Comparison of ENCODE assay signal across 8 cellular contexts in genomic region chr2:149715005-149715592, GRCh38.
DNase-seq lines count a peak whose midpoint lies in the region; ATAC-seq and TF ChIP-seq lines count a peak whose summit lies in the region.

No MANE protein-coding gene starts in this region.

- H3K23ac ChIP-seq in trophoblast cell (ENCODE audit: low read length): no peak overlapping the region

- no peak overlapping the region for H4K12ac ChIP-seq in trophoblast cell (ENCODE audit: low read depth, low read length)

- peaks cover 1% of the 10 kb centered on the region for H3K79me1 ChIP-seq in trophoblast cell (ENCODE audit: low read length)

- H3K9me3 ChIP-seq in trophoblast cell (ENCODE audit: insufficient read depth, low read depth, low read length): no peaks in the 10 kb centered on the region

- H3K79me2 ChIP-seq in trophoblast cell (ENCODE audit: control insufficient read depth, insufficient read depth, low read length, poor library complexity): no peaks in the 10 kb centered on the region

- no peak overlapping the region for H2BK5ac ChIP-seq in trophoblast cell (ENCODE audit: low read depth, low read length, poor library complexity)

- H3K27ac ChIP-seq in C4-2B: no peak overlapping the region
- H3K27ac ChIP-seq in trophoblast cell (ENCODE audit: low read depth, low read length): no peak overlapping the region

- no CpG with 5 or more reads among the region's 3 CpGs for WGBS in trophoblast cell (ENCODE audit: extremely low coverage, insufficient coverage, insufficient read length)

- DNase-seq in LoVo (ENCODE audit: low spot score) (peak; percentile 28), cerebellar cortex (ENCODE audit: low spot score) (peak; percentile 87), trophoblast cell (peak; percentile 18 to 59), NCI-H146 (lab: John Stamatoyannopoulos, UW) (no peak), COLO668 (lab: John Stamatoyannopoulos, UW; ENCODE audit: unreplicated experiment) (no peak)
- no peak for DNase-seq in activated CD4-positive, CD25-positive, alpha-beta regulatory T cell (lab: John Stamatoyannopoulos, UW)

- no peak overlapping the region for H3K4ac ChIP-seq in trophoblast cell (ENCODE audit: low read depth, low read length)

- H3K14ac ChIP-seq in trophoblast cell (ENCODE audit: low read length): no peak overlapping the region

- no peak overlapping the region for H4K8ac ChIP-seq in trophoblast cell (ENCODE audit: low read depth, low read length)

- H2AK5ac ChIP-seq in trophoblast cell (ENCODE audit: low read length): no peak overlapping the region

- no peaks in the 10 kb centered on the region for H3K27me3 ChIP-seq in trophoblast cell (ENCODE audit: insufficient read depth, low read length)

- H4K91ac ChIP-seq in trophoblast cell (ENCODE audit: low read depth, low read length): no peak overlapping the region

- H3K36me3 ChIP-seq in trophoblast cell (ENCODE audit: control insufficient read depth in 1 of 2, insufficient read depth in 2 of 2, low read length in 2 of 2): no peaks in the 10 kb centered on the region

- H3K4me1 ChIP-seq in trophoblast cell (ENCODE audit: control insufficient read depth in 1 of 2, insufficient read depth in 2 of 2, low read length in 2 of 2): no peaks in the 10 kb centered on the region

- TF ChIP-seq CTCF in C4-2B (conservative IDR thresholded peaks at IDR 0.05): peak; percentile 76

- H2BK12ac ChIP-seq in trophoblast cell (ENCODE audit: low read length): no peak overlapping the region

- H3K4me3 ChIP-seq in trophoblast cell (ENCODE audit: low read depth, low read length): no peak overlapping the region

- ATAC-seq in GM19328 (IDR thresholded peaks at IDR 0.05; ENCODE audit: unreplicated experiment): peak; percentile 76

- no peak overlapping the region for H3K18ac ChIP-seq in trophoblast cell (ENCODE audit: low read length)

- H2AFZ ChIP-seq in trophoblast cell (ENCODE audit: insufficient read depth, low read length, poor library complexity): no peak overlapping the region

- no peak overlapping the region for H3K4me2 ChIP-seq in trophoblast cell (ENCODE audit: low read length)

- no peak overlapping the region for H2BK120ac ChIP-seq in trophoblast cell (ENCODE audit: insufficient read depth, low read length, poor library complexity)

- H3K9ac ChIP-seq in trophoblast cell (ENCODE audit: low read length): no peak overlapping the region

Comparison
In these comparisons a context has a peak if more than half of its experiments do, and no peak if none do; other contexts are left out.
1. DNase-seq: peak in LoVo (single experiment), cerebellar cortex (single experiment) and trophoblast cell (2 of 2); none in activated CD4-positive, CD25-positive, alpha-beta regulatory T cell (0 of 4), NCI-H146 (single experiment) and COLO668 (single experiment).